In the genomic region with DNA sequence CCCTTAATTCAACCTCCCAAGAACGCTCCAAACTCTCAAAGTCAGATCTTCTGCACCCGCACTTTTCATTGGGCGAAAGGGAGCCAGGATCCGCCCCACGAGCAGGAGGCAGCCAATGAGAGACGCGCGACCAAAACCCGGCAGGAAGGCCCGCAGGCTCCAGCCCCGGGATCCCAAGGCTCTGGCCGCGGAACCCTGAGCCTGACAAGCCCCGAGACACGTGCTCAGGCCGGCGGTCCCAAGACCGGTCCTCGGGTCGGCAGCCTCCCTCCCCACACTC, we compare ENCODE assay signal across 8 cellular contexts. TPM values are rescaled to one million over a fixed set of nuclear protein-coding genes. Genes with fewer than 3 reads are reported as not detected.
DNase-seq lines count a peak whose midpoint lies in the region; ATAC-seq and TF ChIP-seq lines count a peak whose summit lies in the region.

No MANE protein-coding gene starts in this region.

- no peaks in the 10 kb centered on the region for H3K9me3 ChIP-seq in CD8-positive, alpha-beta memory T cell (ENCODE audit: low read length)
- no peaks in the 10 kb centered on the region for H3K9me3 ChIP-seq in endodermal cell (ENCODE audit: control insufficient read depth, low read length)

- H3K4me3 Mint-ChIP-seq in CD8-positive, alpha-beta memory T cell: peak overlapping the region; percentile 94 to 100 (median 96)
- H3K4me3 Mint-ChIP-seq in endodermal cell: peak overlapping the region; percentile 78
- peak overlapping the region; percentile 90 for H3K4me3 Mint-ChIP-seq in mesothelial cell of epicardium

- peaks cover 28 to 51% (median 49%) of the 10 kb centered on the region in 3 donors for H3K4me1 Mint-ChIP-seq in CD8-positive, alpha-beta memory T cell
- H3K4me1 Mint-ChIP-seq in endodermal cell: peaks cover 11% of the 10 kb centered on the region
- H3K4me1 Mint-ChIP-seq in mesothelial cell of epicardium: peaks cover 14% of the 10 kb centered on the region

- 0% methylated on average over 4 to 20 of the region's 20 CpGs for WGBS in endodermal cell (ENCODE audit: insufficient coverage in 1 of 2, insufficient read length in 1 of 2), 2 experiments

- TF ChIP-seq CTCF in endodermal cell (conservative IDR thresholded peaks at IDR 0.05) (no peak), mesothelial cell of epicardium (IDR thresholded peaks at IDR 0.05; ENCODE audit: unreplicated experiment) (no peak)

- POLR2A ChIA-PET in CD8-positive, alpha-beta memory T cell (lab: Charles Lee): interaction anchor here (0.7 to 1.8 kb wide), 3 partner anchors 38 to 880 kb away, joined by 3 to 11 read pairs (median 3); a partner anchor contains a TSS

- peak overlapping the region; percentile 85 for H3K4me3 ChIP-seq in CD8-positive, alpha-beta memory T cell (ENCODE audit: low read length)
- H3K4me3 ChIP-seq in endodermal cell (ENCODE audit: low read length): peak overlapping the region; percentile 89

- peak overlapping the region; percentile 96 to 99 (median 97) for H3K27ac Mint-ChIP-seq in CD8-positive, alpha-beta memory T cell
- H3K27ac Mint-ChIP-seq in endodermal cell (peak overlapping the region; percentile 86), mesothelial cell of epicardium (peak overlapping the region; percentile 88)

- peak overlapping the region; percentile 89 for H3K27ac ChIP-seq in CD8-positive, alpha-beta memory T cell (ENCODE audit: low read depth, low read length)
- peak overlapping the region; percentile 98 for H3K27ac ChIP-seq in endodermal cell (ENCODE audit: low read depth, low read length)

- peak; percentile 74 for ATAC-seq in GM19463 (IDR thresholded peaks at IDR 0.05; ENCODE audit: unreplicated experiment)

- no peaks in the 10 kb centered on the region for H3K27me3 ChIP-seq in CD8-positive, alpha-beta memory T cell (ENCODE audit: insufficient read depth, low read length, poor library complexity, severe bottlenecking)
- no peaks in the 10 kb centered on the region for H3K27me3 ChIP-seq in endodermal cell (ENCODE audit: control insufficient read depth, insufficient read depth, low read length, poor library complexity, severe bottlenecking)

- H3K9me3 Mint-ChIP-seq in CD8-positive, alpha-beta memory T cell: no peaks in the 10 kb centered on the region
- no peaks in the 10 kb centered on the region for H3K9me3 Mint-ChIP-seq in endodermal cell
- H3K9me3 Mint-ChIP-seq in mesothelial cell of epicardium: no peaks in the 10 kb centered on the region

- H3K36me3 ChIP-seq in CD8-positive, alpha-beta memory T cell (ENCODE audit: insufficient read depth, low read length): peaks cover 14% of the 10 kb centered on the region
- peaks cover 45% of the 10 kb centered on the region for H3K36me3 ChIP-seq in endodermal cell (ENCODE audit: control insufficient read depth, insufficient read depth, low read length)

- H3K27me3 Mint-ChIP-seq in CD8-positive, alpha-beta memory T cell: no peaks in the 10 kb centered on the region
- H3K27me3 Mint-ChIP-seq in endodermal cell (ENCODE audit: insufficient read depth) (no peaks in the 10 kb centered on the region), mesothelial cell of epicardium (ENCODE audit: low read depth) (no peaks in the 10 kb centered on the region)

- peaks cover 31% of the 10 kb centered on the region for H3K4me1 ChIP-seq in CD8-positive, alpha-beta memory T cell (ENCODE audit: insufficient read depth, low read length)
- peaks cover 4% of the 10 kb centered on the region for H3K4me1 ChIP-seq in endodermal cell (ENCODE audit: control insufficient read depth, insufficient read depth, low read length)

- CTCF ChIA-PET in CD8-positive, alpha-beta memory T cell (lab: Charles Lee): interaction anchor here (0.8 to 4.0 kb wide), 3 partner anchors 11 to 136 kb away, joined by 3 to 27 read pairs (median 4); no protein-coding TSS in a partner anchor

- peak; percentile 82 to 92 (median 89) for DNase-seq in CD8-positive, alpha-beta memory T cell
- DNase-seq in HPDE6-E6E7 (ENCODE audit: extremely low spot score) (peak; percentile 89), NOMO-1 treated with dmso at 0.1 percent for 144 hours (lab: John Stamatoyannopoulos, UW; ENCODE audit: unreplicated experiment) (peak; percentile 89), endodermal cell (peak; percentile 98), mesothelial cell of epicardium (ENCODE audit: low spot score in 2 of 2, unreplicated experiment in 2 of 2) (peak; percentile 77 to 90)
- peak; percentile 60 for DNase-seq in activated CD8-positive, alpha-beta memory T cell treated with anti-CD3 and anti-CD28 coated beads, Interleukin-2, amount 50 U/mL, for 1 hour (ENCODE audit: extremely low read depth)
- peak; percentile 74 to 77 for DNase-seq in stimulated activated CD8-positive, alpha-beta memory T cell treated with anti-CD3 and anti-CD28 coated beads, Interleukin-15, amount 100 ng/mL, for 4 hours (ENCODE audit: low read depth in 2 of 2)

- H3K9ac ChIP-seq in endodermal cell (ENCODE audit: extremely low read depth, low read length, poor library complexity, severe bottlenecking): peak overlapping the region; percentile 92

- peaks cover 0 to 49% (median 6%) of the 10 kb centered on the region in 3 donors for H3K36me3 Mint-ChIP-seq in CD8-positive, alpha-beta memory T cell
- H3K36me3 Mint-ChIP-seq in endodermal cell (ENCODE audit: low read depth): peaks cover 40% of the 10 kb centered on the region
- H3K36me3 Mint-ChIP-seq in mesothelial cell of epicardium: peaks cover 26% of the 10 kb centered on the region

RNA-seq across cellular contexts. Expression of a gene that starts 0.4 kb away (rescaled TPM):
- total RNA-seq in CD8-positive, alpha-beta memory T cell: 100 to 1,000 TPM; 131 to 133 TPM
- 47.7 TPM for polyA plus RNA-seq in CD8-positive, alpha-beta memory T cell
- total RNA-seq in endodermal cell (10 to 100 TPM; 68.1 to 69.0 TPM), mesothelial cell of epicardium (66.7 to 74.5 TPM (median 69.0 TPM) in 3 replicates)
- polyA plus RNA-seq in endodermal cell (2013, experiment 1 of 2): 43.7 TPM
- polyA plus RNA-seq in endodermal cell (2013, experiment 2 of 2): 37.6 TPM

RNA-seq across cellular contexts. Expression of a gene that starts 0.7 kb away (rescaled TPM):
- total RNA-seq in CD8-positive, alpha-beta memory T cell: 10 to 100 TPM; 21.1 to 22.5 TPM
- polyA plus RNA-seq in CD8-positive, alpha-beta memory T cell: 27.4 TPM
- total RNA-seq in endodermal cell: 10 to 100 TPM; 18.8 to 20.3 TPM
- 16.0 TPM for polyA plus RNA-seq in endodermal cell (2013, experiment 1 of 2)
- 16.8 TPM for polyA plus RNA-seq in endodermal cell (2013, experiment 2 of 2)
- total RNA-seq in mesothelial cell of epicardium: 15.2 to 15.4 TPM (median 15.3 TPM) in 3 replicates

RNA-seq across cellular contexts. Expression of a gene that starts 35.3 kb away (rescaled TPM):
- total RNA-seq in CD8-positive, alpha-beta memory T cell: under 1 TPM; 0.16 to 0.33 TPM
- polyA plus RNA-seq in CD8-positive, alpha-beta memory T cell: not detected
- not detected for total RNA-seq in endodermal cell
- not detected for polyA plus RNA-seq in endodermal cell (2013, experiment 1 of 2)
- polyA plus RNA-seq in endodermal cell (2013, experiment 2 of 2): not detected
- not detected in 3 replicates for total RNA-seq in mesothelial cell of epicardium

RNA-seq across cellular contexts. Expression of a gene that starts 36.4 kb away (rescaled TPM):
- total RNA-seq in CD8-positive, alpha-beta memory T cell: 10 to 100 TPM; 21.3 to 24.1 TPM
- polyA plus RNA-seq in CD8-positive, alpha-beta memory T cell: 10.1 TPM
- total RNA-seq in endodermal cell (10 to 100 TPM; 18.9 to 30.8 TPM), mesothelial cell of epicardium (40.0 to 46.0 TPM (median 42.7 TPM) in 3 replicates)
- polyA plus RNA-seq in endodermal cell (2013, experiment 1 of 2): 15.6 TPM
- 14.2 TPM for polyA plus RNA-seq in endodermal cell (2013, experiment 2 of 2)

RNA-seq across cellular contexts. Expression of a gene that starts 49.3 kb away (rescaled TPM):
- under 1 TPM; 0.51 to 0.72 TPM for total RNA-seq in CD8-positive, alpha-beta memory T cell
- polyA plus RNA-seq in CD8-positive, alpha-beta memory T cell: 0.45 TPM
- total RNA-seq in endodermal cell (1 to 10 TPM in 1 of 2 donors, under 1 TPM in 1; 0.77 to 1.4 TPM), mesothelial cell of epicardium (0.61 to 1.2 TPM (median 0.65 TPM) in 3 replicates)
- 0.50 TPM for polyA plus RNA-seq in endodermal cell (2013, experiment 1 of 2)
- 0.25 TPM for polyA plus RNA-seq in endodermal cell (2013, experiment 2 of 2)

Comparison
In these comparisons a context has a peak if more than half of its experiments do, and no peak if none do; other contexts are left out.
1. Peak in every context shown above with its lines: DNase-seq, ATAC-seq, H3K4me3 ChIP-seq and H3K27ac ChIP-seq.